ENCODE assay signal across 9 cellular contexts in genomic region chr16:67372664-67373063, GRCh38. TPM values are rescaled to one million over a fixed set of nuclear protein-coding genes. Genes with fewer than 3 reads are reported as not detected.
DNase-seq lines count a peak whose midpoint lies in the region; ATAC-seq, FAIRE-seq and TF ChIP-seq lines count a peak whose summit lies in the region.
"Had no signal": no experiment of that assay in that cellular context is flagged by ENCODE, and none has a peak within 500 bp of the region (broad histone marks: within the 10 kb centered on the region; RNA-seq: fewer than 3 reads in every experiment).

No MANE protein-coding gene starts in this region.

- no peak overlapping the region for H3K4me3 ChIP-seq in PC-9
- no peak overlapping the region for H3K4me3 ChIP-seq in fibroblast of villous mesenchyme (ENCODE audit: low read depth, low read length)
- no peak overlapping the region for H3K4me3 ChIP-seq in upper lobe of left lung

- H3K27me3 Mint-ChIP-seq in activated CD8-positive, alpha-beta T cell treated with anti-CD3 and anti-CD28 coated beads for 36 hours: peaks cover 3% of the 10 kb centered on the region
- peaks cover 6% of the 10 kb centered on the region for H3K27me3 Mint-ChIP-seq in activated CD8-positive, alpha-beta T cell treated with anti-CD3 and anti-CD28 coated beads, Interleukin-2, amount 10 ng/mL, durations not matched to agents 7 days and 5 days (ENCODE audit: low read depth)
- no peaks in the 10 kb centered on the region for H3K27me3 Mint-ChIP-seq in natural killer cell (ENCODE audit: low read depth in 2 of 2)

- H2AFZ ChIP-seq in PC-9: no peak overlapping the region

- H3K4me1 ChIP-seq in PC-9 (replicated peaks; ENCODE audit: insufficient read depth) (peaks cover 6% of the 10 kb centered on the region; the same call in 1 of the 2 replicates), upper lobe of left lung (no peaks in the 10 kb centered on the region)

- DNase-seq in activated CD8-positive, alpha-beta T cell treated with anti-CD3 and anti-CD28 coated beads for 36 hours: no peak
- DNase-seq in activated CD8-positive, alpha-beta T cell treated with anti-CD3 and anti-CD28 coated beads, Interleukin-2, amount 10 ng/mL, durations not matched to agents 7 days and 5 days: no peak
- DNase-seq in PC-9 (no peak), fibroblast of villous mesenchyme (ENCODE audit: low read depth) (peak; percentile 41), upper lobe of left lung (no peak), natural killer cell (no peak), GM12892 (ENCODE audit: insufficient read length) (no peak), cortex of kidney (lab: John Stamatoyannopoulos, UW) (no peak)

- H3K79me2 ChIP-seq in PC-9 (ENCODE audit: low read depth): no peaks in the 10 kb centered on the region

- H3K36me3 Mint-ChIP-seq in activated CD8-positive, alpha-beta T cell treated with anti-CD3 and anti-CD28 coated beads for 36 hours (ENCODE audit: low read depth): no peaks in the 10 kb centered on the region
- H3K36me3 Mint-ChIP-seq in activated CD8-positive, alpha-beta T cell treated with anti-CD3 and anti-CD28 coated beads, Interleukin-2, amount 10 ng/mL, durations not matched to agents 7 days and 5 days (ENCODE audit: low read depth): no peaks in the 10 kb centered on the region
- no peaks in the 10 kb centered on the region for H3K36me3 Mint-ChIP-seq in natural killer cell

- no peak overlapping the region for H3K27ac Mint-ChIP-seq in activated CD8-positive, alpha-beta T cell treated with anti-CD3 and anti-CD28 coated beads for 36 hours
- no peak overlapping the region for H3K27ac Mint-ChIP-seq in activated CD8-positive, alpha-beta T cell treated with anti-CD3 and anti-CD28 coated beads, Interleukin-2, amount 10 ng/mL, durations not matched to agents 7 days and 5 days
- H3K27ac Mint-ChIP-seq in natural killer cell: no peak overlapping the region

- no peak overlapping the region for H3K4me2 ChIP-seq in PC-9

- TF ChIP-seq CTCF in activated CD8-positive, alpha-beta T cell treated with anti-CD3 and anti-CD28 coated beads for 36 hours (IDR thresholded peaks at IDR 0.05): peak; percentile 48
- TF ChIP-seq CTCF in PC-9 (conservative IDR thresholded peaks at IDR 0.05): peak; percentile 65
- peak; percentile 49 for TF ChIP-seq CTCF in fibroblast of villous mesenchyme (IDR thresholded peaks at IDR 0.05; ENCODE audit: insufficient read depth, low read depth, low read length)
- TF ChIP-seq CTCF in upper lobe of left lung (IDR thresholded peaks at IDR 0.05): peak in 4 of 6 experiments; percentile 18 to 42 (median 29)
- TF ChIP-seq CTCF in natural killer cell (IDR thresholded peaks at IDR 0.05): no peak

- no peaks in the 10 kb centered on the region for H3K4me1 Mint-ChIP-seq in activated CD8-positive, alpha-beta T cell treated with anti-CD3 and anti-CD28 coated beads for 36 hours (ENCODE audit: low read depth)
- no peaks in the 10 kb centered on the region for H3K4me1 Mint-ChIP-seq in activated CD8-positive, alpha-beta T cell treated with anti-CD3 and anti-CD28 coated beads, Interleukin-2, amount 10 ng/mL, durations not matched to agents 7 days and 5 days (ENCODE audit: low read depth)
- H3K4me1 Mint-ChIP-seq in natural killer cell: no peaks in the 10 kb centered on the region

- TF ChIP-seq EP300 in upper lobe of left lung (IDR thresholded peaks at IDR 0.05): no peak

- H3K9me3 ChIP-seq in PC-9 (ENCODE audit: insufficient read depth, low read depth) (no peaks in the 10 kb centered on the region), upper lobe of left lung (no peaks in the 10 kb centered on the region)

- no peaks in the 10 kb centered on the region for H3K9me2 ChIP-seq in PC-9 (ENCODE audit: insufficient read depth)

- no peak for ATAC-seq in activated CD8-positive, alpha-beta T cell treated with anti-CD3 and anti-CD28 coated beads for 36 hours
- no peak for ATAC-seq in activated CD8-positive, alpha-beta T cell treated with anti-CD3 and anti-CD28 coated beads, Interleukin-2, amount 10 ng/mL, durations not matched to agents 7 days and 5 days
- ATAC-seq in upper lobe of left lung (ENCODE audit: low FRiP score in 2 of 2) (peak in 1 of 2 donors; percentile 73), natural killer cell (no peak)

- H3K36me3 ChIP-seq in PC-9 (ENCODE audit: low read depth) (no peaks in the 10 kb centered on the region), upper lobe of left lung (no peaks in the 10 kb centered on the region)

- POLR2A ChIA-PET in activated CD8-positive, alpha-beta T cell treated with anti-CD3 and anti-CD28 coated beads for 36 hours (lab: Charles Lee): no interaction called here
- POLR2A ChIA-PET in activated CD8-positive, alpha-beta T cell treated with anti-CD3 and anti-CD28 coated beads, Interleukin-2, amount 10 ng/mL, durations not matched to agents 7 days and 5 days (lab: Charles Lee): no interaction called here
- POLR2A ChIA-PET in PC-9 (lab: Charles Lee; ENCODE audit: unreplicated experiment): no interaction called here

- peaks cover 4% of the 10 kb centered on the region; the same call in 1 of the 2 replicates for H3F3A ChIP-seq in PC-9 (ENCODE audit: insufficient read depth, low read depth)

- H3K27ac ChIP-seq in PC-9 (no peak overlapping the region), upper lobe of left lung (no peak overlapping the region)

- H4K20me1 ChIP-seq in PC-9 (ENCODE audit: insufficient read depth): no peaks in the 10 kb centered on the region

- FAIRE-seq in GM12892 (lab: Jason Lieb, UNC): no peak

- intact Hi-C loops in activated CD8-positive, alpha-beta T cell treated with anti-CD3 and anti-CD28 coated beads for 36 hours (cut with micrococcal nuclease): no loop called here
- intact Hi-C loops in PC-9 (cut with micrococcal nuclease; ENCODE audit: unreplicated experiment) (loop anchor here (5.0 kb wide), 1 partner anchor 95 kb away; no protein-coding TSS in a partner anchor), natural killer cell (cut with micrococcal nuclease) (no loop called here)

- H3K4me3 Mint-ChIP-seq in activated CD8-positive, alpha-beta T cell treated with anti-CD3 and anti-CD28 coated beads for 36 hours: no peak overlapping the region
- no peak overlapping the region for H3K4me3 Mint-ChIP-seq in activated CD8-positive, alpha-beta T cell treated with anti-CD3 and anti-CD28 coated beads, Interleukin-2, amount 10 ng/mL, durations not matched to agents 7 days and 5 days
- no peak overlapping the region for H3K4me3 Mint-ChIP-seq in natural killer cell

- TF ChIP-seq POLR2A in upper lobe of left lung (IDR thresholded peaks at IDR 0.05): no peak
- TF ChIP-seq POLR2A in GM12892 (IDR thresholded peaks at IDR 0.05; ENCODE audit: low read depth, low read length): no peak

- no peaks in the 10 kb centered on the region for H3K9me3 Mint-ChIP-seq in activated CD8-positive, alpha-beta T cell treated with anti-CD3 and anti-CD28 coated beads for 36 hours
- no peaks in the 10 kb centered on the region for H3K9me3 Mint-ChIP-seq in activated CD8-positive, alpha-beta T cell treated with anti-CD3 and anti-CD28 coated beads, Interleukin-2, amount 10 ng/mL, durations not matched to agents 7 days and 5 days (ENCODE audit: insufficient read depth)
- no peaks in the 10 kb centered on the region for H3K9me3 Mint-ChIP-seq in natural killer cell

- CTCF ChIA-PET in activated CD8-positive, alpha-beta T cell treated with anti-CD3 and anti-CD28 coated beads for 36 hours (lab: Charles Lee): interaction anchor here (1.1 to 2.0 kb wide), 5 partner anchors 9 to 185 kb away, joined by 3 to 6 read pairs (median 5); no protein-coding TSS in a partner anchor
- CTCF ChIA-PET in activated CD8-positive, alpha-beta T cell treated with anti-CD3 and anti-CD28 coated beads, Interleukin-2, amount 10 ng/mL, durations not matched to agents 7 days and 5 days (lab: Charles Lee): interaction anchor here (0.7 to 1.2 kb wide), 2 partner anchors 64 to 410 kb away, joined by 3 read pairs; no protein-coding TSS in a partner anchor
- CTCF ChIA-PET in PC-9 (lab: Charles Lee): interaction anchor here (1.0 kb wide), 1 partner anchor 17 kb away, joined by 3 read pairs; no protein-coding TSS in a partner anchor

- BruUV-seq in PC-9 (replicated peaks; lab: Mats Ljungman, UMichigan): no TSS peak

- H3K27me3 ChIP-seq in PC-9 (ENCODE audit: insufficient read depth, low read depth) (peaks cover 23% of the 10 kb centered on the region), upper lobe of left lung (no peaks in the 10 kb centered on the region)

RNA-seq across cellular contexts. Expression of gene TPPP3, which starts 20.6 kb away (rescaled TPM):
- total RNA-seq in activated CD8-positive, alpha-beta T cell treated with anti-CD3 and anti-CD28 coated beads for 36 hours: not detected
- total RNA-seq in activated CD8-positive, alpha-beta T cell treated with anti-CD3 and anti-CD28 coated beads, Interleukin-2, amount 10 ng/mL, durations not matched to agents 7 days and 5 days: not detected
- total RNA-seq in PC-9 (2021): 3.1 and 4.5 TPM in 2 replicates
- total RNA-seq in fibroblast of villous mesenchyme: 0.86 and 0.97 TPM in 2 replicates
- total RNA-seq in upper lobe of left lung: 100 to 1,000 TPM in 4 of 6 donors, 10 to 100 TPM in 2; 40.0 to 167 (median 112) TPM
- total RNA-seq in natural killer cell: 1 to 10 TPM in 2 of 3 donors, under 1 TPM in 1; 0.66 to 3.0 (median 1.4) TPM
- not detected for polyA plus RNA-seq in GM12892 (2012; ENCODE audit: missing spikeins)

RNA-seq across cellular contexts. Expression of gene ZDHHC1, which starts 43.6 kb away (rescaled TPM):
- under 1 TPM; 0.54 to 0.60 TPM for total RNA-seq in activated CD8-positive, alpha-beta T cell treated with anti-CD3 and anti-CD28 coated beads for 36 hours
- under 1 TPM in 1 of 2 experiments, not detected in 1; 0.26 TPM for total RNA-seq in activated CD8-positive, alpha-beta T cell treated with anti-CD3 and anti-CD28 coated beads, Interleukin-2, amount 10 ng/mL, durations not matched to agents 7 days and 5 days
- total RNA-seq in PC-9 (2021) (12.8 and 14.9 TPM in 2 replicates), fibroblast of villous mesenchyme (5.2 and 8.1 TPM in 2 replicates), upper lobe of left lung (10 to 100 TPM; 14.7 to 49.2 (median 21.4) TPM), natural killer cell (1 to 10 TPM in 2 of 3 donors, under 1 TPM in 1; 0.88 to 2.5 (median 1.8) TPM)
- 0.40 TPM for polyA plus RNA-seq in GM12892 (2012; ENCODE audit: missing spikeins)

RNA-seq across cellular contexts. Expression of gene LRRC36, which starts 46.0 kb away (rescaled TPM):
- total RNA-seq in activated CD8-positive, alpha-beta T cell treated with anti-CD3 and anti-CD28 coated beads for 36 hours: under 1 TPM; 0.81 to 0.90 TPM
- total RNA-seq in activated CD8-positive, alpha-beta T cell treated with anti-CD3 and anti-CD28 coated beads, Interleukin-2, amount 10 ng/mL, durations not matched to agents 7 days and 5 days: not detected
- total RNA-seq in PC-9 (2021): not detected in 2 replicates
- total RNA-seq in fibroblast of villous mesenchyme: not detected in 2 replicates
- 100 to 1,000 TPM in 1 of 6 donors, 10 to 100 TPM in 4, 1 to 10 TPM in 1; 5.9 to 110 (median 22.8) TPM for total RNA-seq in upper lobe of left lung
- not detected for total RNA-seq in natural killer cell
- not detected for polyA plus RNA-seq in GM12892 (2012; ENCODE audit: missing spikeins)

RNA-seq across cellular contexts. Expression of gene KCTD19, which starts 46.1 kb away (rescaled TPM):
- 1 to 10 TPM; 3.0 to 3.9 TPM for total RNA-seq in activated CD8-positive, alpha-beta T cell treated with anti-CD3 and anti-CD28 coated beads for 36 hours
- 1 to 10 TPM in 1 of 2 experiments, under 1 TPM in 1; 0.65 to 1.1 TPM for total RNA-seq in activated CD8-positive, alpha-beta T cell treated with anti-CD3 and anti-CD28 coated beads, Interleukin-2, amount 10 ng/mL, durations not matched to agents 7 days and 5 days
- 0.35 TPM in 1 of 2 replicates, not detected in the other for total RNA-seq in PC-9 (2021)
- total RNA-seq in fibroblast of villous mesenchyme: under 0.01 TPM in 1 of 2 replicates, not detected in the other
- under 1 TPM in 3 of 6 donors, not detected in 3; under 0.01 to 0.31 (median 0.17) TPM for total RNA-seq in upper lobe of left lung
- total RNA-seq in natural killer cell: not detected
- polyA plus RNA-seq in GM12892 (2012; ENCODE audit: missing spikeins): 0.06 TPM

RNA-seq across cellular contexts. Expression of gene HSD11B2, which starts 58.3 kb away (rescaled TPM):
- 1 to 10 TPM; 1.6 to 2.3 TPM for total RNA-seq in activated CD8-positive, alpha-beta T cell treated with anti-CD3 and anti-CD28 coated beads for 36 hours
- total RNA-seq in activated CD8-positive, alpha-beta T cell treated with anti-CD3 and anti-CD28 coated beads, Interleukin-2, amount 10 ng/mL, durations not matched to agents 7 days and 5 days: not detected
- total RNA-seq in PC-9 (2021): 5.0 and 5.3 TPM in 2 replicates
- total RNA-seq in fibroblast of villous mesenchyme: not detected in 2 replicates
- 1 to 10 TPM in 5 of 6 donors, under 1 TPM in 1; 0.78 to 5.0 (median 1.6) TPM for total RNA-seq in upper lobe of left lung
- not detected for total RNA-seq in natural killer cell
- 0.45 TPM for polyA plus RNA-seq in GM12892 (2012; ENCODE audit: missing spikeins)
- total RNA-seq: pulmonary artery endothelial cell had no signal
